In genomic region chr18:44846450-44846849, GRCh38 we compare ENCODE assay signal across 23 cellular contexts.
"Had no signal": no experiment of that assay in that cellular context is flagged by ENCODE, and none has a peak within 500 bp of the region (broad histone marks: within the 10 kb centered on the region; RNA-seq: fewer than 3 reads in every experiment).

No MANE protein-coding gene starts in this region.

- H3K4me3 Mint-ChIP-seq: dendritic cell treated with granulocyte-macrophage colony-stimulating factor and Interleukin-4, amounts not matched to agents 40 ng/mL and 50 ng/mL, for 4 days; effector memory CD8-positive, alpha-beta T cell; endodermal cell; mesothelial cell of epicardium had no signal

- H3K27me3 Mint-ChIP-seq: effector memory CD8-positive, alpha-beta T cell had no signal

- H3K9me3 Mint-ChIP-seq: dendritic cell treated with granulocyte-macrophage colony-stimulating factor and Interleukin-4, amounts not matched to agents 40 ng/mL and 50 ng/mL, for 4 days; effector memory CD8-positive, alpha-beta T cell; endodermal cell had no signal

- ATAC-seq: effector memory CD8-positive, alpha-beta T cell; esophagus mucosa; gastrocnemius medialis; heart right ventricle; left cardiac atrium; left lung; left ventricle myocardium superior; lower lobe of right lung; mucosa of descending colon had no signal

- H3K27ac Mint-ChIP-seq: dendritic cell treated with granulocyte-macrophage colony-stimulating factor and Interleukin-4, amounts not matched to agents 40 ng/mL and 50 ng/mL, for 4 days; effector memory CD8-positive, alpha-beta T cell; endodermal cell; mesothelial cell of epicardium had no signal

- DNase-seq: colonic mucosa; cortex of kidney; effector CD8-positive, alpha-beta T cell; effector memory CD8-positive, alpha-beta T cell; endodermal cell; erythroblast; esophagus squamous epithelium; foreskin fibroblast; foreskin melanocyte; gastrocnemius medialis; glutamatergic neuron; head of caudate nucleus; heart right ventricle; hippocampal formation; left cardiac atrium; left lung; left ventricle myocardium superior; lower lobe of right lung; mesenchymal stem cell; mucosa of descending colon had no signal
